Comparison of ENCODE assay signal across 13 cellular contexts in the genomic region with DNA sequence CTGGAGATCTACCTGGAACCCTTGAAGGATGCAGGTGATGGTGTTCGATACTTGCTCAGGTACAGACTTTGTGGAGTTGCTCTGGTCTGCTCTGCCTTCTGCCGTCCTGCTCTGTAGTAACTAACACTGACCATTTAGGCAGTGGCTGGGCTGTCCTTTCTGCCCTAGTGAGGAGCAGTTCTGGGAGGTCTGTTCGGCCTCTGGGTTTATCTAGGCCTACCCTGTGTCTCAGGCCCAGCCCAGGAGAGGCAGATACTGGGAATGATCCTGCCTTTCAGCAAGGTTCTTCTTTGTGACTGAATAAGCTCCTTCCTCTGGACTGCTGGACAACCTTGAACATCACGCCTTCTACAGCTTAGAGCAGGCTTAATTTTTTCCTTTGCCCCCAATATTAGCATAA. TPM values are rescaled to one million over a fixed set of nuclear protein-coding genes. Genes with fewer than 3 reads are reported as not detected.
DNase-seq lines count a peak whose midpoint lies in the region; ATAC-seq and TF ChIP-seq lines count a peak whose summit lies in the region.
"Had no signal": no experiment of that assay in that cellular context is flagged by ENCODE, and none has a peak within 500 bp of the region (broad histone marks: within the 10 kb centered on the region; RNA-seq: fewer than 3 reads in every experiment).

No MANE protein-coding gene starts in this region.

- H3K27ac Mint-ChIP-seq in T-helper 1 cell treated with Interleukin-12 subunit alpha and Interleukin-12 subunit beta and Interleukin-4 antibody, amounts not matched to agents 30 μg/mL and 1 μg/mL, for 36 hours, result no peak overlapping the region

- peak overlapping the region; percentile 92 for H3K4me3 Mint-ChIP-seq in T-helper 1 cell treated with Interleukin-12 subunit alpha and Interleukin-12 subunit beta and Interleukin-4 antibody, amounts not matched to agents 30 μg/mL and 1 μg/mL, for 36 hours

- TF ChIP-seq CTCF in OCI-LY7 (conservative IDR thresholded peaks at IDR 0.05; ENCODE audit: low read length), result no peak
- no peak for TF ChIP-seq CTCF in neutrophil (IDR thresholded peaks at IDR 0.05)
- no peak for TF ChIP-seq CTCF in foreskin keratinocyte (conservative IDR thresholded peaks at IDR 0.05)
- no peak for TF ChIP-seq CTCF in foreskin fibroblast (IDR thresholded peaks at IDR 0.05; ENCODE audit: low read depth, low read length)

- H3K36me3 ChIP-seq in OCI-LY7 (ENCODE audit: insufficient read depth, low read length) (peaks cover 39% of the 10 kb centered on the region), endocrine pancreas (ENCODE audit: control insufficient read depth, insufficient read depth, low read length) (no peaks in the 10 kb centered on the region), neutrophil (peaks cover 46% of the 10 kb centered on the region)

- peaks cover 27% of the 10 kb centered on the region for H3K36me3 Mint-ChIP-seq in T-helper 1 cell treated with Interleukin-12 subunit alpha and Interleukin-12 subunit beta and Interleukin-4 antibody, amounts not matched to agents 30 μg/mL and 1 μg/mL, for 36 hours (ENCODE audit: low read depth)

- H3K4me1 ChIP-seq in OCI-LY7 (ENCODE audit: insufficient read depth, low read length, poor library complexity, severe bottlenecking) (peaks cover 24% of the 10 kb centered on the region), endocrine pancreas (ENCODE audit: control insufficient read depth, insufficient read depth, low read length) (no peaks in the 10 kb centered on the region), neutrophil (ENCODE audit: control insufficient read depth in 1 of 2, insufficient read depth in 1 of 2, low read depth in 1 of 2, low read length in 1 of 2) (peaks cover 17% of the 10 kb centered on the region in 2 experiments), foreskin keratinocyte (no peaks in the 10 kb centered on the region)

- no TSS peak for BruUV-seq in OCI-LY7 (replicated peaks; lab: Mats Ljungman, UMichigan)

- peaks cover 31% of the 10 kb centered on the region for H3K4me1 Mint-ChIP-seq in T-helper 1 cell treated with Interleukin-12 subunit alpha and Interleukin-12 subunit beta and Interleukin-4 antibody, amounts not matched to agents 30 μg/mL and 1 μg/mL, for 36 hours (ENCODE audit: low read depth)

- H3K4me2 ChIP-seq in OCI-LY7 (ENCODE audit: low read length), result peak overlapping the region; percentile 81

- H3K9me3 ChIP-seq in OCI-LY7 (ENCODE audit: low read length) (no peaks in the 10 kb centered on the region), endocrine pancreas (ENCODE audit: control insufficient read depth, low read length) (no peaks in the 10 kb centered on the region), neutrophil (no peaks in the 10 kb centered on the region)
- H3K9me3 ChIP-seq: right lobe of liver had no signal

- no peak for ATAC-seq in foreskin keratinocyte
- ATAC-seq: right lobe of liver had no signal

- DNase-seq in T-helper 1 cell (no peak), OCI-LY7 (ENCODE audit: low spot score) (no peak), foreskin keratinocyte (no peak), middle frontal gyrus (ENCODE audit: extremely low spot score, low spot score) (no peak), foreskin fibroblast (no peak)
- DNase-seq: 8988T, kidney glomerular epithelial cell, NCI-H1417 treated with DMSO at 0.1 percent for 48 hours, T-helper 9 cell had no signal

- no peak overlapping the region for H2AFZ ChIP-seq in OCI-LY7 (ENCODE audit: low read length)

- H3K9me2 ChIP-seq in OCI-LY7 (ENCODE audit: insufficient read depth, low read length), result no peaks in the 10 kb centered on the region

- H3K27me3 ChIP-seq in endocrine pancreas (ENCODE audit: control insufficient read depth, insufficient read depth, low read length) (no peaks in the 10 kb centered on the region), neutrophil (no peaks in the 10 kb centered on the region), foreskin keratinocyte (no peaks in the 10 kb centered on the region)
- H3K27me3 ChIP-seq: right lobe of liver had no signal

- POLR2A ChIA-PET in OCI-LY7 (lab: Charles Lee), result no interaction called here

- peaks cover 27% of the 10 kb centered on the region; the same call in 1 of the 2 replicates for H3K79me2 ChIP-seq in OCI-LY7 (ENCODE audit: insufficient read depth, low read depth, low read length)

- H3K27ac ChIP-seq in OCI-LY7 (ENCODE audit: low read depth, low read length, poor library complexity, severe bottlenecking) (no peak overlapping the region), neutrophil (no peak overlapping the region), foreskin keratinocyte (no peak overlapping the region)
- H3K27ac ChIP-seq: right lobe of liver had no signal

- H3K4me3 ChIP-seq in OCI-LY7 (ENCODE audit: low read depth, low read length, poor library complexity, severe bottlenecking) (peak overlapping the region; percentile 88), endocrine pancreas (ENCODE audit: control insufficient read depth, insufficient read depth, low read length) (no peak overlapping the region), neutrophil (ENCODE audit: low read depth in 1 of 2, low read length in 1 of 2) (peak overlapping the region; percentile 71 to 85), foreskin fibroblast (ENCODE audit: low read depth in 1 of 2, low read length in 2 of 2) (peak overlapping the region in 1 of 2 donors; percentile 76)

- CTCF ChIA-PET in OCI-LY7 (lab: Charles Lee; ENCODE audit: unreplicated experiment), result no interaction called here

- intact Hi-C loops in OCI-LY7 (cut with micrococcal nuclease; ENCODE audit: unreplicated experiment), result no loop called here

- peak overlapping the region; percentile 14 for H3K9ac ChIP-seq in endocrine pancreas (ENCODE audit: control insufficient read depth, insufficient read depth, low read length)

- H3K27me3 Mint-ChIP-seq in T-helper 1 cell treated with Interleukin-12 subunit alpha and Interleukin-12 subunit beta and Interleukin-4 antibody, amounts not matched to agents 30 μg/mL and 1 μg/mL, for 36 hours (ENCODE audit: low read depth), result no peaks in the 10 kb centered on the region

- no peaks in the 10 kb centered on the region for H4K20me1 ChIP-seq in OCI-LY7 (ENCODE audit: insufficient read depth, low read length)

- no peaks in the 10 kb centered on the region for H3K9me3 Mint-ChIP-seq in T-helper 1 cell treated with Interleukin-12 subunit alpha and Interleukin-12 subunit beta and Interleukin-4 antibody, amounts not matched to agents 30 μg/mL and 1 μg/mL, for 36 hours

RNA-seq across cellular contexts. Expression of gene ZFYVE27, which starts 1.7 kb away (rescaled TPM):
- total RNA-seq in OCI-LY7 (2014; rRNA removed; shearing (Covaris generic)), result 24.0 and 25.5 TPM in 2 replicates
- total RNA-seq in OCI-LY7 (2022) (31.8 and 33.0 TPM in 2 replicates), foreskin keratinocyte (15.3 and 18.3 TPM in 2 replicates)
- polyA plus RNA-seq in foreskin keratinocyte, result 14.1 and 14.2 TPM in 2 replicates

RNA-seq across cellular contexts. Expression of gene MARVELD1, which starts 25.1 kb away (rescaled TPM):
- not detected in 2 replicates for total RNA-seq in OCI-LY7 (2014; rRNA removed; shearing (Covaris generic))
- total RNA-seq in OCI-LY7 (2022) (0.13 TPM in 1 of 2 replicates, not detected in the other), foreskin keratinocyte (52.9 and 58.6 TPM in 2 replicates)
- 47.6 and 53.0 TPM in 2 replicates for polyA plus RNA-seq in foreskin keratinocyte

RNA-seq across cellular contexts. Expression of gene SFRP5, which starts 33.2 kb away (rescaled TPM):
- total RNA-seq in OCI-LY7 (2014; rRNA removed; shearing (Covaris generic)), result not detected in 2 replicates
- total RNA-seq in OCI-LY7 (2022), result not detected in 2 replicates
- total RNA-seq in foreskin keratinocyte, result not detected in 2 replicates
- 0.02 TPM in 1 of 2 replicates, not detected in the other for polyA plus RNA-seq in foreskin keratinocyte

RNA-seq across cellular contexts. Expression of gene AVPI1, which starts 51.6 kb away (rescaled TPM):
- total RNA-seq in OCI-LY7 (2014; rRNA removed; shearing (Covaris generic)), result 2.8 and 4.6 TPM in 2 replicates
- total RNA-seq in OCI-LY7 (2022) (2.1 and 3.2 TPM in 2 replicates), foreskin keratinocyte (19.7 and 22.7 TPM in 2 replicates)
- polyA plus RNA-seq in foreskin keratinocyte, result 20.4 and 24.0 TPM in 2 replicates

Comparison
In these comparisons a context has a peak if more than half of its experiments do, and no peak if none do; other contexts are left out.
1. RNA of gene MARVELD1, which starts 25.1 kb away (total RNA-seq): 52.9 to 58.6 TPM in foreskin keratinocyte; 0.13 TPM in OCI-LY7; every median in the first group is over 10 times any median in the second.